3 cellular contexts compared by ENCODE assay signal in the genomic region with DNA sequence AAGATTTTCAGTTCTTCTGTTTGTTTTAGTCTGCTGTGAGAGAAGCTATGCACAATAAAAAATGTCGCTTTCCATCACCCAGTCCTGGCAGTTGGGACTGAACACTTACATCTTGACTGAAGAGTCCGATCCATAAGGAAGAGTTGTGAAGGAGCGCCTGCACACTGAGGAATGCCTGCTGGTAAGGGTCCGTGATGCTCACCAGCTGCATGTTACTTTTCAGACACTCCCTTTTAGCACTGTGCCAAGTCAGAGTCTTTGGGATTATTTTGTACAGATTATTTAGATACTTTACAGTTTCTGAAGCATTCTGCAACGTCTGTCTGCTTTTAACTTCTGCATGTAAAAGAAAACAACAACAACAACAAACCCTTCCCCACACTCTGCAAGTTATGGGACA.
TF ChIP-seq lines count a peak whose summit lies in the region.

No MANE protein-coding gene starts in this region.

TF ChIP-seq in GM23338, 12 proteins besides CTCF, POLR2A, EP300 and RAD21:
- TF ChIP-seq JUNB (IDR thresholded peaks at IDR 0.05; ENCODE audit: unreplicated experiment) (peak; percentile 58), EZH2 (IDR thresholded peaks at IDR 0.05; ENCODE audit: low read depth, unreplicated experiment) (no peak)

TF ChIP-seq in GM12878, 131 proteins besides CTCF, POLR2A, EP300 and RAD21:
- no peak for TF ChIP-seq SPI1 (IDR thresholded peaks at IDR 0.05; ENCODE audit: borderline replicate concordance, insufficient read depth, low read depth, low read length)
- TF ChIP-seq POLR2AphosphoS2 (IDR thresholded peaks at IDR 0.05; ENCODE audit: low read depth, low read length), result no peak
- no peak for TF ChIP-seq POU2F2 (IDR thresholded peaks at IDR 0.05; ENCODE audit: borderline replicate concordance, low read depth, low read length)
- no peak for TF ChIP-seq SMC3 (IDR thresholded peaks at IDR 0.05; ENCODE audit: borderline replicate concordance, low read length)
- no peak for TF ChIP-seq RELA (IDR thresholded peaks at IDR 0.05; ENCODE audit: borderline replicate concordance, partially characterized antibody)
- TF ChIP-seq RUNX3 (IDR thresholded peaks at IDR 0.05; ENCODE audit: low read length), result no peak
- no peak for TF ChIP-seq TBL1XR1 (IDR thresholded peaks at IDR 0.05; ENCODE audit: low read depth, low read length)
- TF ChIP-seq CBX3 (IDR thresholded peaks at IDR 0.05; ENCODE audit: borderline replicate concordance, low read depth), result no peak
- TF ChIP-seq SUPT20H (IDR thresholded peaks at IDR 0.05; ENCODE audit: borderline replicate concordance, control insufficient read depth, low read depth, low read length), result no peak
- TF ChIP-seq, protein P1, sequence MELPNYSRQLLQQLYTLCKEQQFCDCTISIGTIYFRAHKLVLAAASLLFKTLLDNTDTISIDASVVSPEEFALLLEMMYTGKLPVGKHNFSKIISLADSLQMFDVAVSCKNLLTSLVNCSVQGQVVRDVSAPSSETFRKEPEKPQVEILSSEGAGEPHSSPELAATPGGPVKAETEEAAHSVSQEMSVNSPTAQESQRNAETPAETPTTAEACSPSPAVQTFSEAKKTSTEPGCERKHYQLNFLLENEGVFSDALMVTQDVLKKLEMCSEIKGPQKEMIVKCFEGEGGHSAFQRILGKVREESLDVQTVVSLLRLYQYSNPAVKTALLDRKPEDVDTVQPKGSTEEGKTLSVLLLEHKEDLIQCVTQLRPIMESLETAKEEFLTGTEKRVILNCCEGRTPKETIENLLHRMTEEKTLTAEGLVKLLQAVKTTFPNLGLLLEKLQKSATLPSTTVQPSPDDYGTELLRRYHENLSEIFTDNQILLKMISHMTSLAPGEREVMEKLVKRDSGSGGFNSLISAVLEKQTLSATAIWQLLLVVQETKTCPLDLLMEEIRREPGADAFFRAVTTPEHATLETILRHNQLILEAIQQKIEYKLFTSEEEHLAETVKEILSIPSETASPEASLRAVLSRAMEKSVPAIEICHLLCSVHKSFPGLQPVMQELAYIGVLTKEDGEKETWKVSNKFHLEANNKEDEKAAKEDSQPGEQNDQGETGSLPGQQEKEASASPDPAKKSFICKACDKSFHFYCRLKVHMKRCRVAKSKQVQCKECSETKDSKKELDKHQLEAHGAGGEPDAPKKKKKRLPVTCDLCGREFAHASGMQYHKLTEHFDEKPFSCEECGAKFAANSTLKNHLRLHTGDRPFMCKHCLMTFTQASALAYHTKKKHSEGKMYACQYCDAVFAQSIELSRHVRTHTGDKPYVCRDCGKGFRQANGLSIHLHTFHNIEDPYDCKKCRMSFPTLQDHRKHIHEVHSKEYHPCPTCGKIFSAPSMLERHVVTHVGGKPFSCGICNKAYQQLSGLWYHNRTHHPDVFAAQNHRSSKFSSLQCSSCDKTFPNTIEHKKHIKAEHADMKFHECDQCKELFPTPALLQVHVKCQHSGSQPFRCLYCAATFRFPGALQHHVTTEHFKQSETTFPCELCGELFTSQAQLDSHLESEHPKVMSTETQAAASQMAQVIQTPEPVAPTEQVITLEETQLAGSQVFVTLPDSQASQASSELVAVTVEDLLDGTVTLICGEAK (IDR thresholded peaks at IDR 0.05; ENCODE audit: borderline replicate concordance), result no peak
- TF ChIP-seq ZNF622 (IDR thresholded peaks at IDR 0.05), result no peak
- TF ChIP-seq, protein P2, sequence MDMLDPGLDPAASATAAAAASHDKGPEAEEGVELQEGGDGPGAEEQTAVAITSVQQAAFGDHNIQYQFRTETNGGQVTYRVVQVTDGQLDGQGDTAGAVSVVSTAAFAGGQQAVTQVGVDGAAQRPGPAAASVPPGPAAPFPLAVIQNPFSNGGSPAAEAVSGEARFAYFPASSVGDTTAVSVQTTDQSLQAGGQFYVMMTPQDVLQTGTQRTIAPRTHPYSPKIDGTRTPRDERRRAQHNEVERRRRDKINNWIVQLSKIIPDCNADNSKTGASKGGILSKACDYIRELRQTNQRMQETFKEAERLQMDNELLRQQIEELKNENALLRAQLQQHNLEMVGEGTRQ (IDR thresholded peaks at IDR 0.05; ENCODE audit: borderline replicate concordance, low read depth, low read length), result no peak

TF ChIP-seq in SK-N-SH treated with all-trans-retinoic acid at 6 μM for 48 hours, 23 proteins besides CTCF, POLR2A, EP300 and RAD21:
- TF ChIP-seq ISL1 (CRISPR knock-in tag; IDR thresholded peaks at IDR 0.05) (no peak), ZNF8 (CRISPR knock-in tag; IDR thresholded peaks at IDR 0.05) (no peak), ZNF565 (CRISPR knock-in tag; conservative IDR thresholded peaks at IDR 0.05; ENCODE audit: low read depth) (no peak), GLIS3 (CRISPR knock-in tag; IDR thresholded peaks at IDR 0.05) (no peak), ZFP3 (CRISPR knock-in tag; IDR thresholded peaks at IDR 0.05) (no peak), OSR1 (CRISPR knock-in tag; IDR thresholded peaks at IDR 0.05) (no peak), TOX (CRISPR knock-in tag; IDR thresholded peaks at IDR 0.05; ENCODE audit: borderline replicate concordance) (no peak), BACH2 (CRISPR knock-in tag; IDR thresholded peaks at IDR 0.05; ENCODE audit: borderline replicate concordance) (no peak), ZC3H10 (CRISPR knock-in tag; IDR thresholded peaks at IDR 0.05) (no peak)
- TF ChIP-seq, protein P3, sequence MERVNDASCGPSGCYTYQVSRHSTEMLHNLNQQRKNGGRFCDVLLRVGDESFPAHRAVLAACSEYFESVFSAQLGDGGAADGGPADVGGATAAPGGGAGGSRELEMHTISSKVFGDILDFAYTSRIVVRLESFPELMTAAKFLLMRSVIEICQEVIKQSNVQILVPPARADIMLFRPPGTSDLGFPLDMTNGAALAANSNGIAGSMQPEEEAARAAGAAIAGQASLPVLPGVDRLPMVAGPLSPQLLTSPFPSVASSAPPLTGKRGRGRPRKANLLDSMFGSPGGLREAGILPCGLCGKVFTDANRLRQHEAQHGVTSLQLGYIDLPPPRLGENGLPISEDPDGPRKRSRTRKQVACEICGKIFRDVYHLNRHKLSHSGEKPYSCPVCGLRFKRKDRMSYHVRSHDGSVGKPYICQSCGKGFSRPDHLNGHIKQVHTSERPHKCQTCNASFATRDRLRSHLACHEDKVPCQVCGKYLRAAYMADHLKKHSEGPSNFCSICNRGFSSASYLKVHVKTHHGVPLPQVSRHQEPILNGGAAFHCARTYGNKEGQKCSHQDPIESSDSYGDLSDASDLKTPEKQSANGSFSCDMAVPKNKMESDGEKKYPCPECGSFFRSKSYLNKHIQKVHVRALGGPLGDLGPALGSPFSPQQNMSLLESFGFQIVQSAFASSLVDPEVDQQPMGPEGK (CRISPR knock-in tag; IDR thresholded peaks at IDR 0.05; ENCODE audit: borderline replicate concordance), result no peak
